In genomic region chr17:30124273-30124796, GRCh38 we compare ENCODE assay signal across 14 cellular contexts.
"Had no signal": no experiment of that assay in that cellular context is flagged by ENCODE, and none has a peak within 500 bp of the region (broad histone marks: within the 10 kb centered on the region; RNA-seq: fewer than 3 reads in every experiment).

No MANE protein-coding gene starts in this region.

- H3K27me3 Mint-ChIP-seq: activated CD8-positive, alpha-beta memory T cell treated with anti-CD3 and anti-CD28 coated beads, Interleukin-2, amount 10 ng/mL, durations not matched to agents 7 days and 5 days; natural killer cell treated with Interleukin-12 subunit alpha and Interleukin-12 subunit beta and Interleukin-15 and Interleukin-18, amount 100 ng/mL, for 72 hours; stimulated activated naive CD8-positive, alpha-beta T cell treated with anti-CD3 and anti-CD28 coated beads, Interleukin-15, Interleukin-2, amounts not matched to agents 100 ng/mL and 50 ng/mL, for 24 hours had no signal

- DNase-seq: activated CD4-positive, alpha-beta T cell treated with anti-CD3 and anti-CD28 coated beads, Interleukin-2, amount 50 U/mL, for 4 hours; activated CD8-positive, alpha-beta memory T cell treated with anti-CD3 and anti-CD28 coated beads, Interleukin-2, amount 10 ng/mL, durations not matched to agents 7 days and 5 days; activated T-cell treated with anti-CD3 and anti-CD28 coated beads, Interleukin-2, amount 50 U/mL, for 72 hours; central memory CD4-positive, alpha-beta T cell; cortex of kidney; foreskin keratinocyte; left cardiac atrium; mucosa of descending colon; SK-N-SH; stimulated activated CD4-positive, alpha-beta T cell treated with anti-CD3 and anti-CD28 coated beads, Interleukin-12 subunit alpha, Interleukin-12 subunit beta, amount 100 ng/mL, for 4 hours; upper lobe of right lung had no signal

- H3K27ac Mint-ChIP-seq: activated CD8-positive, alpha-beta memory T cell treated with anti-CD3 and anti-CD28 coated beads, Interleukin-2, amount 10 ng/mL, durations not matched to agents 7 days and 5 days; activated T-cell treated with anti-CD3 and anti-CD28 coated beads, Interleukin-2, amount 50 U/mL, for 72 hours had no signal

- H3K9me3 Mint-ChIP-seq: activated T-cell treated with anti-CD3 and anti-CD28 coated beads, Interleukin-2, amount 50 U/mL, for 72 hours; natural killer cell treated with Interleukin-12 subunit alpha and Interleukin-12 subunit beta and Interleukin-15 and Interleukin-18, amount 100 ng/mL, for 72 hours; stimulated activated naive CD8-positive, alpha-beta T cell treated with anti-CD3 and anti-CD28 coated beads, Interleukin-15, Interleukin-2, amounts not matched to agents 100 ng/mL and 50 ng/mL, for 24 hours had no signal

- H3K9me3 ChIP-seq: mucosa of descending colon, SK-N-SH, upper lobe of right lung had no signal

- ATAC-seq: activated CD8-positive, alpha-beta memory T cell treated with anti-CD3 and anti-CD28 coated beads, Interleukin-2, amount 10 ng/mL, durations not matched to agents 7 days and 5 days; activated T-cell treated with anti-CD3 and anti-CD28 coated beads, Interleukin-2, amount 50 U/mL, for 72 hours; foreskin keratinocyte; mucosa of descending colon; natural killer cell treated with Interleukin-12 subunit alpha and Interleukin-12 subunit beta and Interleukin-15 and Interleukin-18, amount 100 ng/mL, for 72 hours; upper lobe of right lung had no signal

- H3K27ac ChIP-seq: foreskin keratinocyte, upper lobe of right lung had no signal

- H3K27me3 ChIP-seq: foreskin keratinocyte, upper lobe of right lung had no signal

- H3K4me3 Mint-ChIP-seq: activated CD8-positive, alpha-beta memory T cell treated with anti-CD3 and anti-CD28 coated beads, Interleukin-2, amount 10 ng/mL, durations not matched to agents 7 days and 5 days; activated T-cell treated with anti-CD3 and anti-CD28 coated beads, Interleukin-2, amount 50 U/mL, for 72 hours; natural killer cell treated with Interleukin-12 subunit alpha and Interleukin-12 subunit beta and Interleukin-15 and Interleukin-18, amount 100 ng/mL, for 72 hours; stimulated activated naive CD8-positive, alpha-beta T cell treated with anti-CD3 and anti-CD28 coated beads, Interleukin-15, Interleukin-2, amounts not matched to agents 100 ng/mL and 50 ng/mL, for 24 hours had no signal

- H3K4me3 ChIP-seq: lung, mucosa of descending colon, upper lobe of right lung had no signal
